22 cellular contexts compared by ENCODE assay signal in genomic region chrX:5829060-5829459, GRCh38.
"Had no signal": no experiment of that assay in that cellular context is flagged by ENCODE, and none has a peak within 500 bp of the region (broad histone marks: within the 10 kb centered on the region; RNA-seq: fewer than 3 reads in every experiment).

No MANE protein-coding gene starts in this region.

- DNase-seq: IMR-90, Karpas-422, KG1, MM.1S, NCI-H1417 treated with DMSO at 0.1 percent for 48 hours, NCI-H146, NCI-H1694 treated with DMSO at 0.1 percent for 48 hours, NCI-H1930, NCI-H2081, NCI-H2107, NCI-H2171 treated with DMSO at 0.1 percent for 48 hours, NCI-H524, NCI-H526 treated with DMSO at 0.1 percent for 48 hours, NCI-H774, SHP77 treated with DMSO at 0.1 percent for 48 hours, SJCRH30, T-helper 1 cell had no signal

- ATAC-seq: HepG2, Right ventricle myocardium inferior, SK-N-SH treated with all-trans-retinoic acid at 6 μM for 48 hours had no signal

- H3K4me1 ChIP-seq: SJCRH30 had no signal

- H3K27me3 ChIP-seq: SJCRH30 had no signal

- H3K36me3 ChIP-seq: SJCRH30 had no signal

- H3K9me3 ChIP-seq: SJCRH30 had no signal

- H3K27ac ChIP-seq: RWPE1, SJCRH30 had no signal

- FAIRE-seq: HepG2, RCC 7860 had no signal

- H3K4me3 ChIP-seq: SJCRH30 had no signal
